ENCODE assay signal across 1 cellular context in the genomic region with DNA sequence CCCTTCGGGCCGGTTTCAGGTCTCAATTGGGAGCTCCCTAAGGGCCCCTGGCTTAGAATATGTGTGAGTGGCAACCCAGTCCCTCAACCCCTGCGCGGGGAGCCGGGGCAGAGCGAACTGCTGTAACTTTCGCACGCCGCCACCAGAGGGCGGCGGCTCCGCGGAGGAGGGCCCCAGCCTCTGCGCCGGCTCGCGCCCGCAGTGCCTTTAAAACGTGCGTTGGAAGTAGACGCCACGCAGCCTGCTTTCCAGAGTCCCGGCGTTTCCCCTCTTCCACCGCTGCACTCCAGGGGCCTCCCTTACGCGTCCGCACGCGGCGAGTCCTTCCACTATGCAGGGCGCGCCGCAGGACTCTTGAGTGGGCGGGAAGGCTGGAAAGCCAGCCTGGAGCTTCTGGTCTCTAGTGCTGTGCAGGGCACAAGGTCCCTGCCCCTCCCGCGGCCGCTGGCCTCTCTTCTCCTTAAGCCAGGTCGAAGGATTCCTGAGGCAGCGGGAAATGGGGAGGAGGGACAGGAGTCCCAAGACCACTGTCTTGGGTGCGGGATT.
TF ChIP-seq lines count a peak whose summit lies in the region.

No MANE protein-coding gene starts in this region.

TF ChIP-seq in K562, 482 proteins besides CTCF, POLR2A, EP300 and RAD21 (continued from another document and continues in another):
- TF ChIP-seq, protein P1, sequence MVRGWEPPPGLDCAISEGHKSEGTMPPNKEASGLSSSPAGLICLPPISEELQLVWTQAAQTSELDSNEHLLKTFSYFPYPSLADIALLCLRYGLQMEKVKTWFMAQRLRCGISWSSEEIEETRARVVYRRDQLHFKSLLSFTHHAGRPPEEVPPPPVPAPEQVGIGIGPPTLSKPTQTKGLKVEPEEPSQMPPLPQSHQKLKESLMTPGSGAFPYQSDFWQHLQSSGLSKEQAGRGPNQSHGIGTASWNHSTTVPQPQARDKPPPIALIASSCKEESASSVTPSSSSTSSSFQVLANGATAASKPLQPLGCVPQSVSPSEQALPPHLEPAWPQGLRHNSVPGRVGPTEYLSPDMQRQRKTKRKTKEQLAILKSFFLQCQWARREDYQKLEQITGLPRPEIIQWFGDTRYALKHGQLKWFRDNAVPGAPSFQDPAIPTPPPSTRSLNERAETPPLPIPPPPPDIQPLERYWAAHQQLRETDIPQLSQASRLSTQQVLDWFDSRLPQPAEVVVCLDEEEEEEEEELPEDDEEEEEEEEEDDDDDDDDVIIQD (CRISPR knock-in tag; IDR thresholded peaks at IDR 0.05) = no peak
- TF ChIP-seq, protein P2, sequence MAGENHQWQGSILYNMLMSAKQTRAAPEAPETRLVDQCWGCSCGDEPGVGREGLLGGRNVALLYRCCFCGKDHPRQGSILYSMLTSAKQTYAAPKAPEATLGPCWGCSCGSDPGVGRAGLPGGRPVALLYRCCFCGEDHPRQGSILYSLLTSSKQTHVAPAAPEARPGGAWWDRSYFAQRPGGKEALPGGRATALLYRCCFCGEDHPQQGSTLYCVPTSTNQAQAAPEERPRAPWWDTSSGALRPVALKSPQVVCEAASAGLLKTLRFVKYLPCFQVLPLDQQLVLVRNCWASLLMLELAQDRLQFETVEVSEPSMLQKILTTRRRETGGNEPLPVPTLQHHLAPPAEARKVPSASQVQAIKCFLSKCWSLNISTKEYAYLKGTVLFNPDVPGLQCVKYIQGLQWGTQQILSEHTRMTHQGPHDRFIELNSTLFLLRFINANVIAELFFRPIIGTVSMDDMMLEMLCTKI (IDR thresholded peaks at IDR 0.05; ENCODE audit: partially characterized antibody) = no peak
- no peak for TF ChIP-seq MBD2 (IDR thresholded peaks at IDR 0.05; ENCODE audit: borderline replicate concordance, low read depth)
- TF ChIP-seq SRSF9 (IDR thresholded peaks at IDR 0.05; ENCODE audit: borderline replicate concordance, low read depth, low read length) = no peak
- TF ChIP-seq DMBX1 (CRISPR knock-in tag; IDR thresholded peaks at IDR 0.05; ENCODE audit: borderline replicate concordance) = no peak; the same call in 1 of the 2 replicates
- peak; percentile 69 to 74 for TF ChIP-seq NRF1 (conservative IDR thresholded peaks at IDR 0.05 in 1 of 2, IDR thresholded peaks at IDR 0.05 in 1 of 2)
- no peak for TF ChIP-seq ZNF133 (CRISPR knock-in tag; IDR thresholded peaks at IDR 0.05)
- no peak for TF ChIP-seq NFIC (IDR thresholded peaks at IDR 0.05)
- TF ChIP-seq ZNF217 (CRISPR knock-in tag; IDR thresholded peaks at IDR 0.05) = no peak
- peak; percentile 39; the same call in 1 of the 2 replicates for TF ChIP-seq KAT7 (CRISPR knock-in tag; IDR thresholded peaks at IDR 0.05; ENCODE audit: borderline replicate concordance)
- TF ChIP-seq ZNF121 (CRISPR knock-in tag; conservative IDR thresholded peaks at IDR 0.05) = no peak
- no peak for TF ChIP-seq PTRF (tag; IDR thresholded peaks at IDR 0.05)
- peak; percentile 89 for TF ChIP-seq HNRNPLL (IDR thresholded peaks at IDR 0.05; ENCODE audit: low read depth, low read length, poor library complexity, severe bottlenecking)
- TF ChIP-seq, protein P3, sequence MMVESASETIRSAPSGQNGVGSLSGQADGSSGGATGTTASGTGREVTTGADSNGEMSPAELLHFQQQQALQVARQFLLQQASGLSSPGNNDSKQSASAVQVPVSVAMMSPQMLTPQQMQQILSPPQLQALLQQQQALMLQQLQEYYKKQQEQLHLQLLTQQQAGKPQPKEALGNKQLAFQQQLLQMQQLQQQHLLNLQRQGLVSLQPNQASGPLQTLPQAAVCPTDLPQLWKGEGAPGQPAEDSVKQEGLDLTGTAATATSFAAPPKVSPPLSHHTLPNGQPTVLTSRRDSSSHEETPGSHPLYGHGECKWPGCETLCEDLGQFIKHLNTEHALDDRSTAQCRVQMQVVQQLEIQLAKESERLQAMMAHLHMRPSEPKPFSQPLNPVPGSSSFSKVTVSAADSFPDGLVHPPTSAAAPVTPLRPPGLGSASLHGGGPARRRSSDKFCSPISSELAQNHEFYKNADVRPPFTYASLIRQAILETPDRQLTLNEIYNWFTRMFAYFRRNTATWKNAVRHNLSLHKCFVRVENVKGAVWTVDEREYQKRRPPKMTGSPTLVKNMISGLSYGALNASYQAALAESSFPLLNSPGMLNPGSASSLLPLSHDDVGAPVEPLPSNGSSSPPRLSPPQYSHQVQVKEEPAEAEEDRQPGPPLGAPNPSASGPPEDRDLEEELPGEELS (CRISPR knock-in tag; IDR thresholded peaks at IDR 0.05; ENCODE audit: borderline replicate concordance) = peak; percentile 60; the same call in 1 of the 2 replicates
- TF ChIP-seq POLR2B (IDR thresholded peaks at IDR 0.05; ENCODE audit: low read depth, partially characterized antibody) = no peak
- TF ChIP-seq ESRRA (IDR thresholded peaks at IDR 0.05; ENCODE audit: borderline replicate concordance, low read depth) = peak; percentile 15; the same call in 1 of the 2 replicates
- TF ChIP-seq, protein P4, sequence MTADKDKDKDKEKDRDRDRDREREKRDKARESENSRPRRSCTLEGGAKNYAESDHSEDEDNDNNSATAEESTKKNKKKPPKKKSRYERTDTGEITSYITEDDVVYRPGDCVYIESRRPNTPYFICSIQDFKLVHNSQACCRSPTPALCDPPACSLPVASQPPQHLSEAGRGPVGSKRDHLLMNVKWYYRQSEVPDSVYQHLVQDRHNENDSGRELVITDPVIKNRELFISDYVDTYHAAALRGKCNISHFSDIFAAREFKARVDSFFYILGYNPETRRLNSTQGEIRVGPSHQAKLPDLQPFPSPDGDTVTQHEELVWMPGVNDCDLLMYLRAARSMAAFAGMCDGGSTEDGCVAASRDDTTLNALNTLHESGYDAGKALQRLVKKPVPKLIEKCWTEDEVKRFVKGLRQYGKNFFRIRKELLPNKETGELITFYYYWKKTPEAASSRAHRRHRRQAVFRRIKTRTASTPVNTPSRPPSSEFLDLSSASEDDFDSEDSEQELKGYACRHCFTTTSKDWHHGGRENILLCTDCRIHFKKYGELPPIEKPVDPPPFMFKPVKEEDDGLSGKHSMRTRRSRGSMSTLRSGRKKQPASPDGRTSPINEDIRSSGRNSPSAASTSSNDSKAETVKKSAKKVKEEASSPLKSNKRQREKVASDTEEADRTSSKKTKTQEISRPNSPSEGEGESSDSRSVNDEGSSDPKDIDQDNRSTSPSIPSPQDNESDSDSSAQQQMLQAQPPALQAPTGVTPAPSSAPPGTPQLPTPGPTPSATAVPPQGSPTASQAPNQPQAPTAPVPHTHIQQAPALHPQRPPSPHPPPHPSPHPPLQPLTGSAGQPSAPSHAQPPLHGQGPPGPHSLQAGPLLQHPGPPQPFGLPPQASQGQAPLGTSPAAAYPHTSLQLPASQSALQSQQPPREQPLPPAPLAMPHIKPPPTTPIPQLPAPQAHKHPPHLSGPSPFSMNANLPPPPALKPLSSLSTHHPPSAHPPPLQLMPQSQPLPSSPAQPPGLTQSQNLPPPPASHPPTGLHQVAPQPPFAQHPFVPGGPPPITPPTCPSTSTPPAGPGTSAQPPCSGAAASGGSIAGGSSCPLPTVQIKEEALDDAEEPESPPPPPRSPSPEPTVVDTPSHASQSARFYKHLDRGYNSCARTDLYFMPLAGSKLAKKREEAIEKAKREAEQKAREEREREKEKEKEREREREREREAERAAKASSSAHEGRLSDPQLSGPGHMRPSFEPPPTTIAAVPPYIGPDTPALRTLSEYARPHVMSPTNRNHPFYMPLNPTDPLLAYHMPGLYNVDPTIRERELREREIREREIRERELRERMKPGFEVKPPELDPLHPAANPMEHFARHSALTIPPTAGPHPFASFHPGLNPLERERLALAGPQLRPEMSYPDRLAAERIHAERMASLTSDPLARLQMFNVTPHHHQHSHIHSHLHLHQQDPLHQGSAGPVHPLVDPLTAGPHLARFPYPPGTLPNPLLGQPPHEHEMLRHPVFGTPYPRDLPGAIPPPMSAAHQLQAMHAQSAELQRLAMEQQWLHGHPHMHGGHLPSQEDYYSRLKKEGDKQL (CRISPR knock-in tag; IDR thresholded peaks at IDR 0.05; ENCODE audit: borderline replicate concordance) = no peak
- TF ChIP-seq, protein P5, sequence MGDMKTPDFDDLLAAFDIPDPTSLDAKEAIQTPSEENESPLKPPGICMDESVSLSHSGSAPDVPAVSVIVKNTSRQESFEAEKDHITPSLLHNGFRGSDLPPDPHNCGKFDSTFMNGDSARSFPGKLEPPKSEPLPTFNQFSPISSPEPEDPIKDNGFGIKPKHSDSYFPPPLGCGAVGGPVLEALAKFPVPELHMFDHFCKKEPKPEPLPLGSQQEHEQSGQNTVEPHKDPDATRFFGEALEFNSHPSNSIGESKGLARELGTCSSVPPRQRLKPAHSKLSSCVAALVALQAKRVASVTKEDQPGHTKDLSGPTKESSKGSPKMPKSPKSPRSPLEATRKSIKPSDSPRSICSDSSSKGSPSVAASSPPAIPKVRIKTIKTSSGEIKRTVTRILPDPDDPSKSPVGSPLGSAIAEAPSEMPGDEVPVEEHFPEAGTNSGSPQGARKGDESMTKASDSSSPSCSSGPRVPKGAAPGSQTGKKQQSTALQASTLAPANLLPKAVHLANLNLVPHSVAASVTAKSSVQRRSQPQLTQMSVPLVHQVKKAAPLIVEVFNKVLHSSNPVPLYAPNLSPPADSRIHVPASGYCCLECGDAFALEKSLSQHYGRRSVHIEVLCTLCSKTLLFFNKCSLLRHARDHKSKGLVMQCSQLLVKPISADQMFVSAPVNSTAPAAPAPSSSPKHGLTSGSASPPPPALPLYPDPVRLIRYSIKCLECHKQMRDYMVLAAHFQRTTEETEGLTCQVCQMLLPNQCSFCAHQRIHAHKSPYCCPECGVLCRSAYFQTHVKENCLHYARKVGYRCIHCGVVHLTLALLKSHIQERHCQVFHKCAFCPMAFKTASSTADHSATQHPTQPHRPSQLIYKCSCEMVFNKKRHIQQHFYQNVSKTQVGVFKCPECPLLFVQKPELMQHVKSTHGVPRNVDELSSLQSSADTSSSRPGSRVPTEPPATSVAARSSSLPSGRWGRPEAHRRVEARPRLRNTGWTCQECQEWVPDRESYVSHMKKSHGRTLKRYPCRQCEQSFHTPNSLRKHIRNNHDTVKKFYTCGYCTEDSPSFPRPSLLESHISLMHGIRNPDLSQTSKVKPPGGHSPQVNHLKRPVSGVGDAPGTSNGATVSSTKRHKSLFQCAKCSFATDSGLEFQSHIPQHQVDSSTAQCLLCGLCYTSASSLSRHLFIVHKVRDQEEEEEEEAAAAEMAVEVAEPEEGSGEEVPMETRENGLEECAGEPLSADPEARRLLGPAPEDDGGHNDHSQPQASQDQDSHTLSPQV (IDR thresholded peaks at IDR 0.05) = peak; percentile 90
- no peak for TF ChIP-seq ZNF644 (tag; IDR thresholded peaks at IDR 0.05; ENCODE audit: low read depth)
- TF ChIP-seq DDX20 (tag; IDR thresholded peaks at IDR 0.05; ENCODE audit: low read depth) = no peak
- no peak for TF ChIP-seq MTA1 (IDR thresholded peaks at IDR 0.05; ENCODE audit: borderline replicate concordance)
- TF ChIP-seq XRCC3 (IDR thresholded peaks at IDR 0.05) = no peak
- TF ChIP-seq EZH2 (IDR thresholded peaks at IDR 0.05; ENCODE audit: borderline replicate concordance, low read depth, low read length) = no peak
- no peak for TF ChIP-seq MTF1 (CRISPR knock-in tag; IDR thresholded peaks at IDR 0.05; ENCODE audit: borderline replicate concordance)
- TF ChIP-seq MAFG (tag; conservative IDR thresholded peaks at IDR 0.05) = no peak
- no peak for TF ChIP-seq FOXA1 (IDR thresholded peaks at IDR 0.05; ENCODE audit: borderline replicate concordance)
- TF ChIP-seq TBP (optimal IDR thresholded peaks at IDR 0.05; ENCODE audit: low read depth, low read length) = peak; percentile 71
- no peak for TF ChIP-seq POU5F1 (IDR thresholded peaks at IDR 0.05; ENCODE audit: borderline replicate concordance, low read depth, low read length, partially characterized antibody)
- no peak for TF ChIP-seq ZNF347 (CRISPR knock-in tag; IDR thresholded peaks at IDR 0.05; ENCODE audit: low read depth)
- peak; percentile 33; the same call in 1 of the 2 replicates for TF ChIP-seq JUN (IDR thresholded peaks at IDR 0.05; ENCODE audit: borderline replicate concordance, low read depth, low read length)
- TF ChIP-seq JUN (CRISPR knock-in tag; IDR thresholded peaks at IDR 0.05; ENCODE audit: borderline replicate concordance) = peak; percentile 87; the same call in 1 of the 2 replicates
- TF ChIP-seq ILF3 (IDR thresholded peaks at IDR 0.05; ENCODE audit: borderline replicate concordance) = no peak
- TF ChIP-seq RFX7 (CRISPR knock-in tag; IDR thresholded peaks at IDR 0.05) = no peak
- TF ChIP-seq, protein P6, sequence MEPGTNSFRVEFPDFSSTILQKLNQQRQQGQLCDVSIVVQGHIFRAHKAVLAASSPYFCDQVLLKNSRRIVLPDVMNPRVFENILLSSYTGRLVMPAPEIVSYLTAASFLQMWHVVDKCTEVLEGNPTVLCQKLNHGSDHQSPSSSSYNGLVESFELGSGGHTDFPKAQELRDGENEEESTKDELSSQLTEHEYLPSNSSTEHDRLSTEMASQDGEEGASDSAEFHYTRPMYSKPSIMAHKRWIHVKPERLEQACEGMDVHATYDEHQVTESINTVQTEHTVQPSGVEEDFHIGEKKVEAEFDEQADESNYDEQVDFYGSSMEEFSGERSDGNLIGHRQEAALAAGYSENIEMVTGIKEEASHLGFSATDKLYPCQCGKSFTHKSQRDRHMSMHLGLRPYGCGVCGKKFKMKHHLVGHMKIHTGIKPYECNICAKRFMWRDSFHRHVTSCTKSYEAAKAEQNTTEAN (CRISPR knock-in tag; IDR thresholded peaks at IDR 0.05) = no peak
- TF ChIP-seq, protein P7, sequence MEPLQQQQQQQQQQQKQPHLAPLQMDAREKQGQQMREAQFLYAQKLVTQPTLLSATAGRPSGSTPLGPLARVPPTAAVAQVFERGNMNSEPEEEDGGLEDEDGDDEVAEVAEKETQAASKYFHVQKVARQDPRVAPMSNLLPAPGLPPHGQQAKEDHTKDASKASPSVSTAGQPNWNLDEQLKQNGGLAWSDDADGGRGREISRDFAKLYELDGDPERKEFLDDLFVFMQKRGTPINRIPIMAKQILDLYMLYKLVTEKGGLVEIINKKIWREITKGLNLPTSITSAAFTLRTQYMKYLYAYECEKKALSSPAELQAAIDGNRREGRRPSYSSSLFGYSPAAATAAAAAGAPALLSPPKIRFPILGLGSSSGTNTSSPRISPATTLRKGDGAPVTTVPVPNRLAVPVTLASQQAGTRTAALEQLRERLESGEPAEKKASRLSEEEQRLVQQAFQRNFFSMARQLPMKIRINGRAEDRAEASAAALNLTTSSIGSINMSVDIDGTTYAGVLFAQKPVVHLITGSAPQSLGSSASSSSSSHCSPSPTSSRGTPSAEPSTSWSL (CRISPR knock-in tag; IDR thresholded peaks at IDR 0.05; ENCODE audit: borderline replicate concordance) = no peak
- TF ChIP-seq FIP1L1 (IDR thresholded peaks at IDR 0.05; ENCODE audit: low read depth, low read length, poor library complexity, severe bottlenecking) = peak; percentile 74
- no peak for TF ChIP-seq KLF1 (tag; IDR thresholded peaks at IDR 0.05)
